In the genomic region with DNA sequence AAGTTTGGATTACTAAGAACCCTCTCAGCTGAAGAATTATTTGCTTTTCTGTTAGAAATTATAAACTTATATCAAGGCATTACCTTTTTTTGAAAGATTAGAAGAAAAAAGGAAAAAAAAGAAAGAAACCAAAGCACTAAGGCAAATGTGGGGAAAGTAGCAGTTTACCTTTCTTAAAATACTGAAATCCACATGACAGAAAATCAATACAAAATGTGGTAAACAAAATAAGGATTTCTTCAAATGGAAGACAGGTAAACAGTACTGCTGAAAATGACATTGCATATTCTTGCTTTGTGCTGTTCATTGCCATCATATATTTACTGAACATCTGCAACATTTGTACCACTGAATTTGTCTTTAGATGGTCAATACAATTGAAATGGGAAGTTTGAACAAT, we compare ENCODE assay signal across 2 cellular contexts.
TF ChIP-seq lines count a peak whose summit lies in the region.

No MANE protein-coding gene starts in this region.

TF ChIP-seq in HepG2, 621 proteins besides CTCF, POLR2A, EP300 and RAD21:
- TF ChIP-seq GATAD2A (CRISPR knock-in tag; IDR thresholded peaks at IDR 0.05): 0 out of 2 replicates have a peak, but pooled peaks have one; percentile 26
- peak; percentile 65; the same call in 1 of the 2 replicates for TF ChIP-seq BCL6 (CRISPR knock-in tag; IDR thresholded peaks at IDR 0.05)
- TF ChIP-seq ZNF136 (CRISPR knock-in tag; IDR thresholded peaks at IDR 0.05; ENCODE audit: low read depth): no peak
- TF ChIP-seq ZSCAN9 (CRISPR knock-in tag; IDR thresholded peaks at IDR 0.05; ENCODE audit: borderline replicate concordance): no peak
- TF ChIP-seq FOXP1 (IDR thresholded peaks at IDR 0.05): no peak
- peak; percentile 69; the same call in 1 of the 2 replicates for TF ChIP-seq FOXP1 (CRISPR knock-in tag; IDR thresholded peaks at IDR 0.05)
- TF ChIP-seq ONECUT2 (CRISPR knock-in tag; IDR thresholded peaks at IDR 0.05): 0 out of 2 replicates have a peak, but pooled peaks have one; percentile 16

TF ChIP-seq in GM12878, 131 proteins besides CTCF, POLR2A, EP300 and RAD21 (continued from another document):
- TF ChIP-seq CBX5 (IDR thresholded peaks at IDR 0.05; ENCODE audit: low read depth) (no peak), POLR2AphosphoS5 (IDR thresholded peaks at IDR 0.05; ENCODE audit: low read length) (no peak), NKRF (conservative IDR thresholded peaks at IDR 0.05) (no peak), MTA2 (IDR thresholded peaks at IDR 0.05; ENCODE audit: low read depth) (no peak), IKZF1 (conservative IDR thresholded peaks at IDR 0.05) (no peak), TBL1XR1 (IDR thresholded peaks at IDR 0.05; ENCODE audit: low read depth, low read length) (no peak), MEF2B (IDR thresholded peaks at IDR 0.05; ENCODE audit: partially characterized antibody, poor library complexity, severe bottlenecking) (no peak), SMARCA5 (IDR thresholded peaks at IDR 0.05) (no peak), JUND (IDR thresholded peaks at IDR 0.05; ENCODE audit: low read depth, low read length) (no peak), GATAD2B (conservative IDR thresholded peaks at IDR 0.05; ENCODE audit: low read depth) (no peak), ZBTB11 (CRISPR knock-in tag; IDR thresholded peaks at IDR 0.05) (no peak), RELA (IDR thresholded peaks at IDR 0.05; ENCODE audit: borderline replicate concordance, partially characterized antibody) (no peak), RFX5 (IDR thresholded peaks at IDR 0.05; ENCODE audit: low read depth, low read length) (no peak), SUZ12 (IDR thresholded peaks at IDR 0.05; ENCODE audit: unreplicated experiment) (no peak)
- TF ChIP-seq, protein P1, sequence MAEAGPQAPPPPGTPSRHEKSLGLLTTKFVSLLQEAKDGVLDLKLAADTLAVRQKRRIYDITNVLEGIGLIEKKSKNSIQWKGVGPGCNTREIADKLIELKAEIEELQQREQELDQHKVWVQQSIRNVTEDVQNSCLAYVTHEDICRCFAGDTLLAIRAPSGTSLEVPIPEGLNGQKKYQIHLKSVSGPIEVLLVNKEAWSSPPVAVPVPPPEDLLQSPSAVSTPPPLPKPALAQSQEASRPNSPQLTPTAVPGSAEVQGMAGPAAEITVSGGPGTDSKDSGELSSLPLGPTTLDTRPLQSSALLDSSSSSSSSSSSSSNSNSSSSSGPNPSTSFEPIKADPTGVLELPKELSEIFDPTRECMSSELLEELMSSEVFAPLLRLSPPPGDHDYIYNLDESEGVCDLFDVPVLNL (IDR thresholded peaks at IDR 0.05; ENCODE audit: low read depth, low read length): no peak
- TF ChIP-seq, protein P2, sequence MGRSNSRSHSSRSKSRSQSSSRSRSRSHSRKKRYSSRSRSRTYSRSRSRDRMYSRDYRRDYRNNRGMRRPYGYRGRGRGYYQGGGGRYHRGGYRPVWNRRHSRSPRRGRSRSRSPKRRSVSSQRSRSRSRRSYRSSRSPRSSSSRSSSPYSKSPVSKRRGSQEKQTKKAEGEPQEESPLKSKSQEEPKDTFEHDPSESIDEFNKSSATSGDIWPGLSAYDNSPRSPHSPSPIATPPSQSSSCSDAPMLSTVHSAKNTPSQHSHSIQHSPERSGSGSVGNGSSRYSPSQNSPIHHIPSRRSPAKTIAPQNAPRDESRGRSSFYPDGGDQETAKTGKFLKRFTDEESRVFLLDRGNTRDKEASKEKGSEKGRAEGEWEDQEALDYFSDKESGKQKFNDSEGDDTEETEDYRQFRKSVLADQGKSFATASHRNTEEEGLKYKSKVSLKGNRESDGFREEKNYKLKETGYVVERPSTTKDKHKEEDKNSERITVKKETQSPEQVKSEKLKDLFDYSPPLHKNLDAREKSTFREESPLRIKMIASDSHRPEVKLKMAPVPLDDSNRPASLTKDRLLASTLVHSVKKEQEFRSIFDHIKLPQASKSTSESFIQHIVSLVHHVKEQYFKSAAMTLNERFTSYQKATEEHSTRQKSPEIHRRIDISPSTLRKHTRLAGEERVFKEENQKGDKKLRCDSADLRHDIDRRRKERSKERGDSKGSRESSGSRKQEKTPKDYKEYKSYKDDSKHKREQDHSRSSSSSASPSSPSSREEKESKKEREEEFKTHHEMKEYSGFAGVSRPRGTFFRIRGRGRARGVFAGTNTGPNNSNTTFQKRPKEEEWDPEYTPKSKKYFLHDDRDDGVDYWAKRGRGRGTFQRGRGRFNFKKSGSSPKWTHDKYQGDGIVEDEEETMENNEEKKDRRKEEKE (IDR thresholded peaks at IDR 0.05): no peak
